ENCODE assay signal across 10 cellular contexts in genomic region chr5:10913846-10914245, GRCh38.
A peak's percentile ranks its signal among the peaks of the same experiment; 100 is the strongest.
DNase-seq lines count a peak whose midpoint lies in the region; ATAC-seq, FAIRE-seq and TF ChIP-seq lines count a peak whose summit lies in the region.
"Had no signal": no experiment of that assay in that cellular context is flagged by ENCODE, and none has a peak within 500 bp of the region (broad histone marks: within the 10 kb centered on the region; RNA-seq: fewer than 3 reads in every experiment).

No MANE protein-coding gene starts in this region.

- TF ChIP-seq CTCF in GM12878 (IDR thresholded peaks at IDR 0.05 in 2 of 3, conservative IDR thresholded peaks at IDR 0.05 in 1 of 3; ENCODE audit: control insufficient read depth in 2 of 3, extremely low read depth in 1 of 3, insufficient read depth in 1 of 3, low read depth in 3 of 3, low read length in 3 of 3) = no peak
- no peak for TF ChIP-seq CTCF in mucosa of descending colon (IDR thresholded peaks at IDR 0.05)

- ATAC-seq in GM12878 (peak; percentile 53), mucosa of descending colon (peak; percentile 46), GM18511 (IDR thresholded peaks at IDR 0.05; ENCODE audit: unreplicated experiment) (no peak), HG02678 (IDR thresholded peaks at IDR 0.05; ENCODE audit: unreplicated experiment) (no peak), HG03439 (IDR thresholded peaks at IDR 0.05; ENCODE audit: unreplicated experiment) (no peak)

- intact Hi-C loops in GM12878 (cut with micrococcal nuclease; ENCODE audit: unreplicated experiment) = no loop called here
- intact Hi-C loops in mucosa of descending colon (cut with DNase I, micrococcal nuclease) = no loop called here

- TF ChIP-seq POLR2A in GM12878 (IDR thresholded peaks at IDR 0.05; ENCODE audit: low read depth, low read length) = no peak

- H3K9me3 ChIP-seq in GM12878 (replicated peaks; ENCODE audit: control insufficient read depth, insufficient read depth, low read length) (no peaks in the 10 kb centered on the region), mucosa of descending colon (no peaks in the 10 kb centered on the region)

- H3K79me2 ChIP-seq in GM12878 (ENCODE audit: control insufficient read depth, insufficient read depth, low read length) = no peaks in the 10 kb centered on the region

- in situ Hi-C loops in GM12878 (cut with MboI) = no loop called here

- no TSS peak for BruUV-seq in GM12878 (replicated peaks; lab: Mats Ljungman, UMichigan)

- TF ChIP-seq RAD21 in GM12878 (IDR thresholded peaks at IDR 0.05; ENCODE audit: insufficient read depth, low read depth, low read length) = no peak

- H3K4me3 ChIP-seq in GM12878 = no peak overlapping the region
- no peak overlapping the region for H3K4me3 ChIP-seq in mucosa of descending colon
- H3K4me3 ChIP-seq: skin epidermis had no signal

- SMC1A ChIA-PET in GM12878 (lab: Charles Lee; ENCODE audit: uncharacterized antibody, unreplicated experiment) = no interaction called here

- H3K27ac ChIP-seq in GM12878 (ENCODE audit: control insufficient read depth, insufficient read depth) = no peak overlapping the region
- H3K27ac ChIP-seq: skin epidermis had no signal

- CTCF ChIA-PET in GM12878 (lab: Yijun Ruan, JAX) = no interaction called here

- H3K4me2 ChIP-seq in GM12878 (ENCODE audit: control insufficient read depth, insufficient read depth) = no peak overlapping the region

- POLR2A ChIA-PET in GM12878 (lab: Charles Lee) = no interaction called here

- H3K36me3 ChIP-seq in GM12878 (ENCODE audit: control insufficient read depth in 2 of 2, insufficient read depth in 2 of 2, low read length in 1 of 2) (no peaks in the 10 kb centered on the region), mucosa of descending colon (ENCODE audit: low read depth) (no peaks in the 10 kb centered on the region)

- no peaks in the 10 kb centered on the region for H4K20me1 ChIP-seq in GM12878 (ENCODE audit: control insufficient read depth, insufficient read depth)

- RAD21 ChIA-PET in GM12878 (lab: Charles Lee; ENCODE audit: unreplicated experiment) = no interaction called here

- no peak for FAIRE-seq in GM12878 (lab: Jason Lieb, UNC)
- FAIRE-seq: endometrium had no signal

- DNase-seq in GF-D8 (lab: John Stamatoyannopoulos, UW) = peak; percentile 78
- DNase-seq in NAMALWA (ENCODE audit: low spot score) = peak; percentile 6
- no peak for DNase-seq in GM12878 (ENCODE audit: low read depth, low spot score)
- DNase-seq in mucosa of descending colon = no peak
- DNase-seq in NCI-H2196 treated with DMSO at 0.1 percent for 48 hours (lab: John Stamatoyannopoulos, UW; ENCODE audit: unreplicated experiment) = no peak

- H3K27me3 ChIP-seq in GM12878 (replicated peaks in 1 of 2; ENCODE audit: control insufficient read depth in 2 of 2, insufficient read depth in 2 of 2, low read length in 1 of 2) = no peaks in the 10 kb centered on the region; a peak in 1 of 4 replicates

- no peak for TF ChIP-seq EP300 in GM12878 (IDR thresholded peaks at IDR 0.05; ENCODE audit: borderline replicate concordance in 1 of 2, control insufficient read depth in 1 of 2, low read depth in 2 of 2, low read length in 2 of 2)

- H3K4me1 ChIP-seq in GM12878 (ENCODE audit: control insufficient read depth, insufficient read depth, low read length) = no peaks in the 10 kb centered on the region
- H3K4me1 ChIP-seq in mucosa of descending colon (ENCODE audit: low read depth) = no peaks in the 10 kb centered on the region

- WGBS in GM12878 (ENCODE audit: insufficient coverage, insufficient replicate concordance, low lambda C conversion rate, missing lambda C conversion rate) = 2% methylated on average over 5 of the region's 5 CpGs

- no peak overlapping the region for H3K9ac ChIP-seq in GM12878 (ENCODE audit: control insufficient read depth, insufficient read depth, low read length)

- no peak overlapping the region for H2AFZ ChIP-seq in GM12878 (ENCODE audit: control insufficient read depth, low read depth, low read length)

TF ChIP-seq in GM12878, 131 proteins besides CTCF, POLR2A, EP300 and RAD21 (continues in another document):
- TF ChIP-seq SREBF1 (IDR thresholded peaks at IDR 0.05; ENCODE audit: low read length) (no peak), RUNX3 (IDR thresholded peaks at IDR 0.05; ENCODE audit: low read length) (no peak), FOS (IDR thresholded peaks at IDR 0.05; ENCODE audit: borderline replicate concordance, extremely low read depth, insufficient read length) (no peak), EED (IDR thresholded peaks at IDR 0.05; ENCODE audit: low read depth) (no peak), TCF12 (IDR thresholded peaks at IDR 0.05; ENCODE audit: low read depth, low read length) (no peak), ZSCAN29 (IDR thresholded peaks at IDR 0.05) (no peak), SREBF2 (IDR thresholded peaks at IDR 0.05; ENCODE audit: low read length) (no peak), BMI1 (IDR thresholded peaks at IDR 0.05; ENCODE audit: borderline replicate concordance) (no peak), POLR2AphosphoS2 (IDR thresholded peaks at IDR 0.05; ENCODE audit: low read depth, low read length) (no peak), ATF3 (IDR thresholded peaks at IDR 0.05; ENCODE audit: borderline replicate concordance, extremely low read depth, low read depth, low read length) (no peak), REST (IDR thresholded peaks at IDR 0.05; ENCODE audit: low read depth, low read length) (no peak), CREB1 (IDR thresholded peaks at IDR 0.05; ENCODE audit: low read depth) (no peak), ATF7 (IDR thresholded peaks at IDR 0.05; ENCODE audit: low read depth) (no peak), ZNF207 (IDR thresholded peaks at IDR 0.05; ENCODE audit: borderline replicate concordance) (no peak), CEBPZ (IDR thresholded peaks at IDR 0.05; ENCODE audit: low read depth, low read length) (no peak), TARDBP (IDR thresholded peaks at IDR 0.05; ENCODE audit: borderline replicate concordance) (no peak), TAF1 (IDR thresholded peaks at IDR 0.05; ENCODE audit: borderline replicate concordance, low read depth, low read length) (no peak)

Comparison
In these comparisons a context has a peak if more than half of its experiments do, and no peak if none do; other contexts are left out.
1. DNase-seq: peak in GF-D8 (single experiment) and NAMALWA (single experiment); none in GM12878 (single experiment), mucosa of descending colon (0 of 3) and NCI-H2196 treated with DMSO at 0.1 percent for 48 hours (single experiment).
2. ATAC-seq: peak in GM12878 (single experiment) and mucosa of descending colon (single experiment); none in GM18511 (single experiment), HG02678 (single experiment) and HG03439 (single experiment).